13 cellular contexts compared by ENCODE assay signal in the genomic region with DNA sequence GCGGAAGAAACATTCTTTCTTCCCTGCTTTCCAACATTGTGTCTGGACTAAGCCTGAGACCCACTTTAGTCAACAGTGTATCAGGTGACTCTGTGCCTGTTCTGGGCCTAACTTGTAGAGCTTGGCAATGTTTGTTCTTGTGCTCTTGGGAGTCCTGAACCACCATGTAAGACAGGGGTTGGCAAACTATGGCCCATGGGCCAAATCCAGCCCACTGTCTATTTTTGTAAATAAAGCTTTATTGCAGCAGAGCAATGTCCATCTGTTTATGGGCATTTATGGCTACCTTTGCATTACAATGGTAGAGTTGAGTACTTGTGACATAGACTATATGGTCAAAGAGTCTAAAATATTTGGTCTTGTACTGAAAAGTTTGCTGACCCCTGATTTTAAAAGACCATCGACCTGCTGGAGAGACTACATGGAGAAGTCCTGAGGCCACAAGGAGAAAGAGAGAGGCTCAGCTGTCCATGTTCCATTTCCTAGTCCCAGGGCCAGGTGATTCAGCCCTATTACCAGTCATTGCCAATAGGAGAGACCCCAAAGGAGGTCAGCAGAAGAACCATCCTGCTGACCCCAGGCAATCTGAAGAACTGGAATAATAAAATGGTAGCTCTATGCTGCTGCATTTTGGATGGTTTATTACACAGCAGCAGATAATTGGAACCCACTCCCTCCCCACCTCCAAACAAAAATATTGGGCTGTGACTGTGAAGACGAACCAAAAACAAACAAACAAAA.
DNase-seq lines count a peak whose midpoint lies in the region; ATAC-seq and TF ChIP-seq lines count a peak whose summit lies in the region.
"Had no signal": no experiment of that assay in that cellular context is flagged by ENCODE, and none has a peak within 500 bp of the region (broad histone marks: within the 10 kb centered on the region; RNA-seq: fewer than 3 reads in every experiment).

No MANE protein-coding gene starts in this region.

- H3K36me3 ChIP-seq in duodenal mucosa (ENCODE audit: control insufficient read depth in 1 of 2, insufficient read depth in 2 of 2, low read length in 2 of 2) = no peaks in the 10 kb centered on the region
- no peaks in the 10 kb centered on the region for H3K36me3 ChIP-seq in suprapubic skin
- H3K36me3 ChIP-seq in mucosa of descending colon (ENCODE audit: low read depth) = no peaks in the 10 kb centered on the region
- H3K36me3 ChIP-seq in Karpas-422 (ENCODE audit: insufficient read depth, low read length) = no peaks in the 10 kb centered on the region

- intact Hi-C loops in mucosa of descending colon (cut with DNase I, micrococcal nuclease) = no loop called here
- intact Hi-C loops in dorsolateral prefrontal cortex (cut with DNase I) = no loop called here

- H3K27me3 Mint-ChIP-seq in activated T-cell treated with anti-CD3 and anti-CD28 coated beads, Interleukin-2, amount 50 U/mL, for 24 hours = no peaks in the 10 kb centered on the region
- H3K27me3 Mint-ChIP-seq in T-cell = peaks cover 0 to 2% of the 10 kb centered on the region in 2 donors

- CTCF ChIA-PET in T-cell (lab: Charles Lee) = interaction anchor here in 1 of 2 donors (0.6 to 1.4 kb wide), 5 partner anchors 14 to 103 kb away, joined by 3 to 4 read pairs (median 3); no protein-coding TSS in a partner anchor

- peak overlapping the region; percentile 25 for H3K4me3 Mint-ChIP-seq in activated T-cell treated with anti-CD3 and anti-CD28 coated beads, Interleukin-2, amount 50 U/mL, for 24 hours
- peak overlapping the region in 2 of 3 donors; percentile 35 to 45 for H3K4me3 Mint-ChIP-seq in T-cell

- H3K4me3 ChIP-seq in duodenal mucosa (ENCODE audit: low read depth in 1 of 2, low read length in 2 of 2) (no peak overlapping the region), suprapubic skin (no peak overlapping the region), mucosa of descending colon (no peak overlapping the region), Karpas-422 (ENCODE audit: low read length) (no peak overlapping the region), dorsolateral prefrontal cortex (no peak overlapping the region)

- TF ChIP-seq POLR2A in suprapubic skin (IDR thresholded peaks at IDR 0.05) = no peak

- H3K9me3 ChIP-seq in duodenal mucosa (ENCODE audit: control insufficient read depth in 1 of 2, low read length in 2 of 2) (peaks cover 0 to 4% of the 10 kb centered on the region in 2 donors), suprapubic skin (no peaks in the 10 kb centered on the region), mucosa of descending colon (no peaks in the 10 kb centered on the region), Karpas-422 (ENCODE audit: low read length) (no peaks in the 10 kb centered on the region)

- H3K27ac ChIP-seq in duodenal mucosa (ENCODE audit: low read depth, low read length) = peak overlapping the region; percentile 37
- peak overlapping the region; percentile 64 for H3K27ac ChIP-seq in suprapubic skin
- H3K27ac ChIP-seq in Karpas-422 (ENCODE audit: low read length) = no peak overlapping the region
- H3K27ac ChIP-seq in dorsolateral prefrontal cortex = no peak overlapping the region

- H3K9me2 ChIP-seq in Karpas-422 (replicated peaks; ENCODE audit: insufficient read depth, low read length) = no peaks in the 10 kb centered on the region

- H3K27me3 ChIP-seq in duodenal mucosa (ENCODE audit: control insufficient read depth in 1 of 2, insufficient read depth in 2 of 2, low read length in 2 of 2) = no peaks in the 10 kb centered on the region
- H3K27me3 ChIP-seq in suprapubic skin = no peaks in the 10 kb centered on the region
- H3K27me3 ChIP-seq in Karpas-422 (ENCODE audit: low read length) = no peaks in the 10 kb centered on the region; the same call in 1 of the 2 replicates
- no peaks in the 10 kb centered on the region for H3K27me3 ChIP-seq in dorsolateral prefrontal cortex

- H3K9me3 Mint-ChIP-seq in activated T-cell treated with anti-CD3 and anti-CD28 coated beads, Interleukin-2, amount 50 U/mL, for 24 hours = peaks cover 30% of the 10 kb centered on the region
- peaks cover 0 to 3% (median 2%) of the 10 kb centered on the region in 3 donors for H3K9me3 Mint-ChIP-seq in T-cell

- POLR2A ChIA-PET in T-cell (lab: Charles Lee) = interaction anchor here (0.6 to 0.9 kb wide), 3 partner anchors 23 to 476 kb away, joined by 3 to 5 read pairs (median 3); no protein-coding TSS in a partner anchor

- TF ChIP-seq CTCF in suprapubic skin (IDR thresholded peaks at IDR 0.05) = no peak
- no peak for TF ChIP-seq CTCF in mucosa of descending colon (IDR thresholded peaks at IDR 0.05)
- no peak for TF ChIP-seq CTCF in dorsolateral prefrontal cortex (IDR thresholded peaks at IDR 0.05 in 54 of 56, conservative IDR thresholded peaks at IDR 0.05 in 2 of 56; ENCODE audit: low read depth in 1 of 56, partially characterized antibody in 56 of 56)

- no peak for TF ChIP-seq EP300 in suprapubic skin (IDR thresholded peaks at IDR 0.05)

- no peak overlapping the region for H2AFZ ChIP-seq in Karpas-422 (ENCODE audit: low read length)

- H3K27ac Mint-ChIP-seq in activated T-cell treated with anti-CD3 and anti-CD28 coated beads, Interleukin-2, amount 50 U/mL, for 24 hours = peak overlapping the region; percentile 97
- peak overlapping the region in 1 of 2 donors; percentile 47 for H3K27ac Mint-ChIP-seq in T-cell

- 80% methylated on average over 3 of the region's 3 CpGs for WGBS in suprapubic skin

- no peak for DNase-seq in activated T-cell treated with anti-CD3 and anti-CD28 coated beads, Interleukin-2, amount 50 U/mL, for 24 hours
- DNase-seq in activated T-cell treated with anti-CD3 and anti-CD28 coated beads, Interleukin-2, amount 50 U/mL, for 1 hour = no peak
- DNase-seq in T-cell (no peak), suprapubic skin (ENCODE audit: low spot score in 2 of 2) (no peak), mucosa of descending colon (no peak), Karpas-422 (no peak), dorsolateral prefrontal cortex (no peak)
- DNase-seq: ACHN, NCI-H1436 treated with DMSO at 0.1 percent for 48 hours, NCI-H69 had no signal

- H3K4me1 ChIP-seq in duodenal mucosa (ENCODE audit: control insufficient read depth in 1 of 2, insufficient read depth in 2 of 2, low read length in 2 of 2) = peaks cover 6 to 17% of the 10 kb centered on the region in 2 donors
- peaks cover 3% of the 10 kb centered on the region for H3K4me1 ChIP-seq in suprapubic skin
- no peaks in the 10 kb centered on the region for H3K4me1 ChIP-seq in mucosa of descending colon (ENCODE audit: low read depth)
- 0 out of 2 replicates have a peak, but pooled peaks cover 2% of the 10 kb centered on the region for H3K4me1 ChIP-seq in Karpas-422 (ENCODE audit: low read length)

- peaks cover 42% of the 10 kb centered on the region for H3K36me3 Mint-ChIP-seq in activated T-cell treated with anti-CD3 and anti-CD28 coated beads, Interleukin-2, amount 50 U/mL, for 24 hours (ENCODE audit: low read depth)
- H3K36me3 Mint-ChIP-seq in T-cell = no peaks in the 10 kb centered on the region

- H4K20me1 ChIP-seq in Karpas-422 (ENCODE audit: insufficient read depth, low read depth, low read length) = no peaks in the 10 kb centered on the region

- H3K4me1 Mint-ChIP-seq in activated T-cell treated with anti-CD3 and anti-CD28 coated beads, Interleukin-2, amount 50 U/mL, for 24 hours (ENCODE audit: low read depth) = peaks cover 89% of the 10 kb centered on the region
- H3K4me1 Mint-ChIP-seq in T-cell = peaks cover 35 to 52% (median 48%) of the 10 kb centered on the region in 3 donors

- ATAC-seq in T-cell (replicated peaks in 1 of 4) = no peak
- no peak for ATAC-seq in mucosa of descending colon
- ATAC-seq: left lobe of liver, Right ventricle myocardium inferior had no signal

- H3K79me2 ChIP-seq in Karpas-422 (ENCODE audit: low read length) = no peaks in the 10 kb centered on the region

- H3K9ac ChIP-seq in duodenal mucosa (ENCODE audit: low read depth in 1 of 2, low read length in 2 of 2) (no peak overlapping the region), Karpas-422 (ENCODE audit: low read length) (no peak overlapping the region)

- H3K4me2 ChIP-seq in Karpas-422 (ENCODE audit: low read depth, low read length, poor library complexity, severe bottlenecking) = no peak overlapping the region

Comparison
In these comparisons a context has a peak if more than half of its experiments do, and no peak if none do; other contexts are left out.
1. H3K27ac ChIP-seq: peak in duodenal mucosa (single experiment) and suprapubic skin (single experiment); none in Karpas-422 (single experiment) and dorsolateral prefrontal cortex (0 of 59).